In the genomic region with DNA sequence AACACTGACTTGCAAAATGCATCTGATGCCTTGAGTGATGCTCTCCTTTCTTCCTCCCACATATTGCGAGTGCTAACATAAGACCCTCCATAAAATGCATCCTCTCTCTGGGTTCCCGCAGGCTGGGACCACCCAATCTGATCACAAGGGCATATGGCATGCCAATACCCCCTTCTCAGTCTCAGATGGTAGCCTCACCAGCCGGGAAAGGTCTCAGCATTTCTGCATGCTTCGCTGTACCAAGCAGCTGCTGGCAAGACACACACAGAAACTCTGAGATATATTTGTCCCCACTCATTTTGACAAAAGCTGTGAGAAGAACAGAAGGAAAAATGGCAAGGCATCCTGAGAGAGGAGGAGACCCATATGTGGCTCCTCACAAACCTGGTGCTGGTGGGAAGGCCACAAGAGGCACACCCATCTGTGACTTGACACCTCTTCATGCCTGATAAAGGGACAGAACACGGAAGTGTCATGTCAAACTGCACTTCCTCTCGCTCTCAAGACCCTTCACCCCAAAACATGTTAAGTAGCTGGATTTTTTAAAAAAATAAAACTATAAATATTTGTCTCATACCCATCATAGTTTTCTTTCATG, we compare ENCODE assay signal across 16 cellular contexts.
"Had no signal": no experiment of that assay in that cellular context is flagged by ENCODE, and none has a peak within 500 bp of the region (broad histone marks: within the 10 kb centered on the region; RNA-seq: fewer than 3 reads in every experiment).

No MANE protein-coding gene starts in this region.

- H3K27ac Mint-ChIP-seq: activated CD4-positive, alpha-beta memory T cell treated with anti-CD3 and anti-CD28 coated beads, Interleukin-2, amount 10 ng/mL, durations not matched to agents 7 days and 5 days; activated naive CD4-positive, alpha-beta T cell treated with anti-CD3 and anti-CD28 coated beads, Interleukin-2, amount 50 U/mL, for 72 hours; activated T-cell treated with anti-CD3 and anti-CD28 coated beads, Interleukin-2, amount 50 U/mL, for 24 hours; progenitor cell of endocrine pancreas; stimulated activated naive CD8-positive, alpha-beta T cell treated with anti-CD3 and anti-CD28 coated beads, Interleukin-15, Interleukin-2, amounts not matched to agents 100 ng/mL and 50 ng/mL, for 24 hours had no signal

- H3K9me3 ChIP-seq: heart left ventricle, left lung, mucosa of descending colon, upper lobe of left lung had no signal

- H3K36me3 ChIP-seq: heart left ventricle, left lung, upper lobe of left lung, WERI-Rb-1 had no signal

- H3K27me3 ChIP-seq: left lung, upper lobe of left lung had no signal

- H3K4me3 ChIP-seq: heart left ventricle, left lung, mucosa of descending colon, upper lobe of left lung had no signal

- DNase-seq: activated CD4-positive, alpha-beta memory T cell treated with anti-CD3 and anti-CD28 coated beads, Interleukin-2, amount 10 ng/mL, durations not matched to agents 7 days and 5 days; activated effector memory CD4-positive, alpha-beta T cell treated with Interleukin-2 at 50 U/mL for 16 hours; activated T-cell treated with anti-CD3 and anti-CD28 coated beads, Interleukin-2, amount 50 U/mL, for 24 hours; cortex of kidney; effector CD8-positive, alpha-beta T cell; heart left ventricle; left lung; mucosa of descending colon; naive thymus-derived CD4-positive, alpha-beta T cell; T-helper 9 cell; WERI-Rb-1 had no signal

- ATAC-seq: activated naive CD4-positive, alpha-beta T cell treated with anti-CD3 and anti-CD28 coated beads, Interleukin-2, amount 50 U/mL, for 72 hours; left lung; mucosa of descending colon; naive thymus-derived CD4-positive, alpha-beta T cell; sciatic nerve had no signal

- H3K9me3 Mint-ChIP-seq: activated T-cell treated with anti-CD3 and anti-CD28 coated beads, Interleukin-2, amount 50 U/mL, for 24 hours; stimulated activated naive CD8-positive, alpha-beta T cell treated with anti-CD3 and anti-CD28 coated beads, Interleukin-15, Interleukin-2, amounts not matched to agents 100 ng/mL and 50 ng/mL, for 24 hours had no signal

- H3K4me3 Mint-ChIP-seq: activated CD4-positive, alpha-beta memory T cell treated with anti-CD3 and anti-CD28 coated beads, Interleukin-2, amount 10 ng/mL, durations not matched to agents 7 days and 5 days; activated T-cell treated with anti-CD3 and anti-CD28 coated beads, Interleukin-2, amount 50 U/mL, for 24 hours; stimulated activated naive CD8-positive, alpha-beta T cell treated with anti-CD3 and anti-CD28 coated beads, Interleukin-15, Interleukin-2, amounts not matched to agents 100 ng/mL and 50 ng/mL, for 24 hours had no signal

- H3K27me3 Mint-ChIP-seq: activated CD4-positive, alpha-beta memory T cell treated with anti-CD3 and anti-CD28 coated beads, Interleukin-2, amount 10 ng/mL, durations not matched to agents 7 days and 5 days; activated T-cell treated with anti-CD3 and anti-CD28 coated beads, Interleukin-2, amount 50 U/mL, for 24 hours; stimulated activated naive CD8-positive, alpha-beta T cell treated with anti-CD3 and anti-CD28 coated beads, Interleukin-15, Interleukin-2, amounts not matched to agents 100 ng/mL and 50 ng/mL, for 24 hours had no signal

- H3K27ac ChIP-seq: heart left ventricle, left lung, upper lobe of left lung, WERI-Rb-1 had no signal
